In the genomic region with DNA sequence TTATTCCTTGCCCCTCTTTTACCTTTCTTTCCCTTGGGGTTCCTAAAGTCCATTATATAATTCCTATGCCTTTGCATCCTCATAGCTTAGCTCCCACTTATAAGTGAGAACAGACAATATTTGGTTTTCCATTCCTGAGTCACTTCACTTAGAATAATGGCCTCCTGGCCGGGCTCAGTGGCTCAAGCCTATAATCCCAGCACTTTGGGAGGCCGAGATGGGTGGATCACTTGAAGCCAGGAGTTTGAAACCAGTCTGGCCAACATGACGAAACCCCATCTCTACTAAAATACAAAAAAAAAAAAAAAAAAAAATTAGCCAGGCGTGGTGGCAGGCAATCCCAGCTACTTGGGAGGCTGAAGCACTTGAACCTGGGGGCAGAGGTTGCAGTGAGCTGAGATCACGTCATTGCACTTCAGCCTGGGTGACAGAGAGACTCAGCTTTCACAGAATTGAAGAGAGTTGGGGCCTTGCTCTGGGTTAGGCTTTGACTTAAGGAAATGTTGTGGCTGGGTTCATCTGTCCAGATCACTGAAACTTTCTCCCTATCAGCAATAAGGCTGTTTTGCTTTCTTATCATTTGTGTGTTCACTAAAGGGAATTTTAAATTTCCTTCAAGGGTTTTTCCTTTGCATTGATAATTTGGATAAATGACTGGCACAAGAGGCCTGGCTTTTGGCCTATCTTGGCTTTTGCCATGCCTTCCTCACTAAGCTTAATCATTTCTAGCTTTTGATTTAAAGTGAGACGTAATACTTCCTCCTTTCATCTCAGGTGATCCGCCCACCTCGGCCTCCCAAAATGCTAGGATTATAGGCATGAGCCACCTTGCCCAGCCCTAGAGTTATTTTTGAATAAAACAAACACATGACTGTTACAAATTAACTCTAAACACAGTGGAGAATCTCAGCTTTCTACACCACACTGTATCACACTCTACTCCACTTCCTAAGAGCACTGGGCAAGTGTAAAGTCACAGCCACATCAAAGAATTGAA, we compare ENCODE assay signal across 14 cellular contexts. TPM values are rescaled to one million over a fixed set of nuclear protein-coding genes. Genes with fewer than 3 reads are reported as not detected.
DNase-seq lines count a peak whose midpoint lies in the region; ATAC-seq and TF ChIP-seq lines count a peak whose summit lies in the region.
"Not testable (repeated sequence)": the region's sequence is repeated elsewhere in the genome, so short reads cannot be mapped to it uniquely, and the experiment has no call there.
"Had no signal": no experiment of that assay in that cellular context is flagged by ENCODE, and none has a peak within 500 bp of the region (broad histone marks: within the 10 kb centered on the region; RNA-seq: fewer than 3 reads in every experiment).

No MANE protein-coding gene starts in this region.

- not testable (repeated sequence) for H3K4me1 ChIP-seq in lower lobe of right lung

- H3K36me3 Mint-ChIP-seq in central memory CD8-positive, alpha-beta T cell (ENCODE audit: insufficient read depth) = not testable (repeated sequence)

- H3K27ac ChIP-seq in lower lobe of right lung = peak overlapping the region; percentile 47

- H3K4me1 Mint-ChIP-seq in central memory CD8-positive, alpha-beta T cell = not testable (repeated sequence)

- DNase-seq in central memory CD8-positive, alpha-beta T cell (ENCODE audit: low spot score in 2 of 2) = not testable (repeated sequence)
- DNase-seq in lower lobe of right lung (peak; percentile 57), ureter (ENCODE audit: low spot score) (peak; percentile 54)

- not testable (repeated sequence) for H3K9me3 Mint-ChIP-seq in central memory CD8-positive, alpha-beta T cell

- not testable (repeated sequence) for H3K9me3 ChIP-seq in lower lobe of right lung

- not testable (repeated sequence) for H3K27me3 Mint-ChIP-seq in central memory CD8-positive, alpha-beta T cell

- H3K27ac Mint-ChIP-seq in central memory CD8-positive, alpha-beta T cell (ENCODE audit: low read depth) = not testable (repeated sequence)

- TF ChIP-seq CTCF in lower lobe of right lung (IDR thresholded peaks at IDR 0.05) = not testable (repeated sequence)

- not testable (repeated sequence) for H3K36me3 ChIP-seq in lower lobe of right lung

- peak overlapping the region; percentile 1 for H3K4me3 Mint-ChIP-seq in central memory CD8-positive, alpha-beta T cell

- intact Hi-C loops in lower lobe of right lung (cut with DNase I) = not testable (repeated sequence)

- not testable (repeated sequence) for H3K4me3 ChIP-seq in lower lobe of right lung

- H3K27me3 ChIP-seq in lower lobe of right lung (ENCODE audit: low read depth) = not testable (repeated sequence)

- ATAC-seq in GM18498 (IDR thresholded peaks at IDR 0.05; ENCODE audit: unreplicated experiment) = peak; percentile 74
- ATAC-seq in GM19328 (IDR thresholded peaks at IDR 0.05; ENCODE audit: unreplicated experiment) = peak; percentile 62
- peak; percentile 72 for ATAC-seq in GM21723 (IDR thresholded peaks at IDR 0.05; ENCODE audit: unreplicated experiment)
- ATAC-seq in HG03045 (IDR thresholded peaks at IDR 0.05; ENCODE audit: unreplicated experiment) = peak; percentile 44
- peak; percentile 85 for ATAC-seq in HG03571 (IDR thresholded peaks at IDR 0.05; ENCODE audit: unreplicated experiment)
- peak; percentile 91 for ATAC-seq in central memory CD8-positive, alpha-beta T cell (replicated peaks; ENCODE audit: extremely low read depth, poor library complexity, severe bottlenecking)
- peak; percentile 87 to 89 for ATAC-seq in lower lobe of right lung

RNA-seq across cellular contexts. Expression of a gene that starts 13.9 kb away (rescaled TPM):
- total RNA-seq in lower lobe of right lung (not detected), ureter (not detected)
- total RNA-seq: activated CD8-positive, alpha-beta memory T cell treated with anti-CD3 and anti-CD28 coated beads, Interleukin-2, amount 10 ng/mL, durations not matched to agents 7 days and 5 days; dermis microvascular lymphatic vessel endothelial cell; IMR-90; mammary epithelial cell; RPMI7951; vagina had no signal

RNA-seq across cellular contexts. Expression of a gene that starts 24.6 kb away (rescaled TPM):
- total RNA-seq in lower lobe of right lung (6.3 TPM), ureter (11.1 TPM)

RNA-seq across cellular contexts. Expression of a gene that starts 41.8 kb away (rescaled TPM):
- 12.3 TPM for total RNA-seq in lower lobe of right lung
- 11.0 TPM for total RNA-seq in ureter

RNA-seq across cellular contexts. Expression of a gene that starts 41.9 kb away (rescaled TPM):
- 30.8 TPM for total RNA-seq in lower lobe of right lung
- 35.5 TPM for total RNA-seq in ureter
